ENCODE assay signal across 8 cellular contexts in the genomic region with DNA sequence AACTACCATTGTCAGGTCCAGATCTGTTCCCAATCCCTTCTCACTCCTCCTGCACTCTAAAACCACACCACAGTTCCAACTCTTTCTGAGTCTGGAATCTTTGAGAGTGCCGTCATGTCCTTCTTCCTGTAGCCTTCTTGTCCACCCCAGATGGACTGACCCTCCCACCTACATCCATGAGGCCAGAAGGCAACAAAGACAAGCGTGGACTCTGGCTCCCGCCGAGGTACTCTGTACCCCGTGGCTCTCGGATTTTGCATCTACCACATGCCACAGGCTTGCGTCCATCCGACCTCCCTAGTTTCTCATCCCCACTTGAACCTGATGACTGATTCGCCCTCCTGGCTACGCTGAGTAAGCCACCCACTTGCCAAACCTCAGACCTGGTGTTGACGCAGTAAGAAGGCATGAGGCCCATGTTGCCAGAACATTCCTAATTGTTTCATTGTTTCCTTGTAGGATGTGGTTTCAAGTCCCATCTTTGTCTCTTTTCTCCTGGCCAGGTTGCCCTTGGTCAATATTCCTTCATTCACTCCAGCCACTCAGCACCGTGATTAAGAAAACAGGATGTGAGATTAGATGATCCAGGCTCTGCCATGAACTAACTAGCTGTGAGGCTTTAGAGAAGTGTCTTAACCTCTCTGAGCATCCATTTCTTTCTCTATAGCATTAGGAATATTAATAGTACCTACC. TPM values are rescaled to one million over a fixed set of nuclear protein-coding genes. Genes with fewer than 3 reads are reported as not detected.
DNase-seq lines count a peak whose midpoint lies in the region; ATAC-seq, FAIRE-seq and TF ChIP-seq lines count a peak whose summit lies in the region.
"Had no signal": no experiment of that assay in that cellular context is flagged by ENCODE, and none has a peak within 500 bp of the region (broad histone marks: within the 10 kb centered on the region; RNA-seq: fewer than 3 reads in every experiment).

No MANE protein-coding gene starts in this region.

- no peaks in the 10 kb centered on the region for H3K36me3 ChIP-seq in HUES64 (ENCODE audit: insufficient read depth, low read length)
- H3K36me3 ChIP-seq in HepG2 (replicated peaks in 1 of 2; ENCODE audit: control insufficient read depth in 1 of 2, insufficient read depth in 2 of 2, low read length in 2 of 2) = peaks cover 0 to 3% of the 10 kb centered on the region in 2 experiments; a peak in 1 of 5 replicates
- no peaks in the 10 kb centered on the region for H3K36me3 ChIP-seq in thyroid gland

- TF ChIP-seq POLR2A in HepG2 (IDR thresholded peaks at IDR 0.05; ENCODE audit: insufficient read depth in 1 of 2, low read depth in 2 of 2, low read length in 2 of 2) (no peak), thyroid gland (IDR thresholded peaks at IDR 0.05) (no peak)

- WGBS in HUES64 = 94% methylated on average over 11 of the region's 12 CpGs
- WGBS in HepG2 (ENCODE audit: low lambda C conversion rate) = 86% methylated on average over 12 of the region's 12 CpGs
- 86 to 96% methylated on average over 12 of the region's 12 CpGs for WGBS in thyroid gland, 2 donors

- in situ Hi-C loops in astrocyte of the spinal cord (cut with HindIII; ENCODE audit: low sequenced_read_pairs) (no loop called here), HepG2 (cut with HindIII; ENCODE audit: extremely low pct_ligation_motif_present, low pct_unique_long_range_greater_than_20kb) (loop anchor here (5.0 kb wide), 1 partner anchor 35 kb away; no protein-coding TSS in a partner anchor)

- H3K79me2 ChIP-seq in HepG2 (ENCODE audit: insufficient read depth, low read length) = peaks cover 16% of the 10 kb centered on the region

- FAIRE-seq in HepG2 (lab: Jason Lieb, UNC) = no peak

- peak; percentile 100 for DNase-seq in astrocyte of the spinal cord (ENCODE audit: low read depth, low spot score)
- no peak for DNase-seq in HepG2 (ENCODE audit: low spot score)
- no peak for DNase-seq in thyroid gland
- DNase-seq in medulla oblongata (ENCODE audit: extremely low spot score) = no peak
- DNase-seq in NCI-H2029 treated with DMSO at 0.1 percent for 48 hours (lab: John Stamatoyannopoulos, UW) = no peak
- DNase-seq: naive B cell had no signal

- POLR2A ChIA-PET in HepG2 (lab: Yijun Ruan, JAX) = interaction anchor here (1.0 to 3.6 kb wide), 7 partner anchors 9 to 65 kb away, joined by 3 to 39 read pairs (median 8); no protein-coding TSS in a partner anchor

- no peak overlapping the region for H3K9ac ChIP-seq in HUES64 (ENCODE audit: low read depth, low read length)
- peak overlapping the region; percentile 32 for H3K9ac ChIP-seq in HepG2 (ENCODE audit: insufficient read depth, low read depth, low read length)

- H3K4me3 ChIP-seq in HUES64 (ENCODE audit: low read length) (no peak overlapping the region), astrocyte of the spinal cord (ENCODE audit: low read depth, low read length) (no peak overlapping the region), HepG2 (replicated peaks in 1 of 3; ENCODE audit: insufficient read depth in 1 of 3, low read depth in 2 of 3, low read length in 3 of 3) (no peak overlapping the region), thyroid gland (replicated peaks in 1 of 3) (no peak overlapping the region)

- intact Hi-C loops in HepG2 (cut with micrococcal nuclease; ENCODE audit: unreplicated experiment) (no loop called here), thyroid gland (cut with DNase I) (no loop called here)

- no peak for TF ChIP-seq RAD21 in HepG2 (CRISPR knock-in tag; IDR thresholded peaks at IDR 0.05)

- ATAC-seq in HepG2 = no peak
- no peak for ATAC-seq in GM19397 (IDR thresholded peaks at IDR 0.05; ENCODE audit: unreplicated experiment)

- peak overlapping the region; percentile 82; the same call in 1 of the 2 replicates for H3K27ac ChIP-seq in HUES64 (ENCODE audit: low read depth, low read length)
- peak overlapping the region; percentile 98 for H3K27ac ChIP-seq in HepG2 (ENCODE audit: extremely low read length, insufficient read depth, low read length)
- H3K27ac ChIP-seq in thyroid gland = peak overlapping the region; percentile 89 to 96 (median 95)

- TF ChIP-seq EP300 in HepG2 (IDR thresholded peaks at IDR 0.05; ENCODE audit: low read depth in 2 of 2, low read length in 2 of 2) = no peak
- TF ChIP-seq EP300 in HepG2 (CRISPR knock-in tag; IDR thresholded peaks at IDR 0.05; ENCODE audit: borderline replicate concordance) = 0 out of 2 replicates have a peak, but pooled peaks have one; percentile 14

- H4K20me1 ChIP-seq in HepG2 (ENCODE audit: insufficient read depth, low read length) = no peaks in the 10 kb centered on the region

- peak overlapping the region; percentile 91 for H2AFZ ChIP-seq in HepG2 (ENCODE audit: low read length)

- CTCF ChIA-PET in HepG2 (lab: Yijun Ruan, JAX; ENCODE audit: low intra/inter-chr PET ratio, low total read pairs) = no interaction called here

- 0 out of 2 replicates have a peak overlapping the region, but pooled peaks have one; percentile 30 for H3K4me2 ChIP-seq in HepG2 (ENCODE audit: low read depth, low read length)

- H3K9me3 ChIP-seq in HUES64 (ENCODE audit: insufficient read depth, low read depth, low read length) = peaks cover 11% of the 10 kb centered on the region
- no peaks in the 10 kb centered on the region for H3K9me3 ChIP-seq in HepG2 (ENCODE audit: low read length)
- H3K9me3 ChIP-seq in thyroid gland = no peaks in the 10 kb centered on the region

- TF ChIP-seq CTCF in astrocyte of the spinal cord (IDR thresholded peaks at IDR 0.05; ENCODE audit: low read depth, low read length) (no peak), HepG2 (CRISPR knock-in tag; IDR thresholded peaks at IDR 0.05) (no peak), thyroid gland (IDR thresholded peaks at IDR 0.05) (no peak)

- H3K4me1 ChIP-seq in HUES64 (ENCODE audit: insufficient read depth, low read length) (peaks cover 35% of the 10 kb centered on the region), HepG2 (ENCODE audit: insufficient read depth, low read length) (peaks cover 69% of the 10 kb centered on the region), thyroid gland (peaks cover 33 to 47% of the 10 kb centered on the region in 2 donors)

- H3K27me3 ChIP-seq in HUES64 (ENCODE audit: insufficient read depth, low read length) (no peaks in the 10 kb centered on the region), HepG2 (ENCODE audit: control insufficient read depth in 1 of 2, insufficient read depth in 2 of 2, low read length in 2 of 2) (no peaks in the 10 kb centered on the region), thyroid gland (no peaks in the 10 kb centered on the region)

- BruUV-seq in HepG2 (replicated peaks; lab: Mats Ljungman, UMichigan) = no TSS peak

TF ChIP-seq in HepG2, 621 proteins besides CTCF, POLR2A, EP300 and RAD21 (continues in another document):
- TF ChIP-seq, protein P1, sequence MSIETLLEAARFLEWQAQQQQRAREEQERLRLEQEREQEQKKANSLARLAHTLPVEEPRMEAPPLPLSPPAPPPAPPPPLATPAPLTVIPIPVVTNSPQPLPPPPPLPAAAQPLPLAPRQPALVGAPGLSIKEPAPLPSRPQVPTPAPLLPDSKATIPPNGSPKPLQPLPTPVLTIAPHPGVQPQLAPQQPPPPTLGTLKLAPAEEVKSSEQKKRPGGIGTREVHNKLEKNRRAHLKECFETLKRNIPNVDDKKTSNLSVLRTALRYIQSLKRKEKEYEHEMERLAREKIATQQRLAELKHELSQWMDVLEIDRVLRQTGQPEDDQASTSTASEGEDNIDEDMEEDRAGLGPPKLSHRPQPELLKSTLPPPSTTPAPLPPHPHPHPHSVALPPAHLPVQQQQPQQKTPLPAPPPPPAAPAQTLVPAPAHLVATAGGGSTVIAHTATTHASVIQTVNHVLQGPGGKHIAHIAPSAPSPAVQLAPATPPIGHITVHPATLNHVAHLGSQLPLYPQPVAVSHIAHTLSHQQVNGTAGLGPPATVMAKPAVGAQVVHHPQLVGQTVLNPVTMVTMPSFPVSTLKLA (IDR thresholded peaks at IDR 0.05) = no peak

RNA-seq across cellular contexts. Expression of a gene that starts 1.1 kb away (rescaled TPM):
- polyA plus RNA-seq in HUES64 (2013, experiment 1 of 2) = 13.8 TPM
- polyA plus RNA-seq in HUES64 (2013, experiment 2 of 2) = 16.9 TPM
- total RNA-seq in HepG2 (2016; rRNA removed; fragmentation: Illumina TruSeq; extraction: Trizol) = 51.7 and 77.9 TPM in 2 replicates
- 8.0 and 8.8 TPM in 2 replicates for total RNA-seq in HepG2 (2016; cell fraction: cytosol; rRNA removed; fragmentation: Illumina TruSeq; extraction: Trizol; ENCODE audit: low read depth)
- total RNA-seq in HepG2 (2016; cell fraction: insoluble cytoplasmic fraction; rRNA removed; fragmentation: Illumina TruSeq; extraction: Trizol) = 47.2 and 73.5 TPM in 2 replicates
- total RNA-seq in HepG2 (2016; cell fraction: membrane; rRNA removed; fragmentation: Illumina TruSeq; extraction: Trizol) = 24.0 and 25.0 TPM in 2 replicates
- 50.9 and 56.2 TPM in 2 replicates for total RNA-seq in HepG2 (2016; cell fraction: nucleus; rRNA removed; fragmentation: Illumina TruSeq; extraction: Trizol)
- 20.4 and 26.8 TPM in 2 replicates for polyA plus RNA-seq in HepG2 (2011; rRNA removed)
- 14.8 and 18.8 TPM in 2 replicates for polyA plus RNA-seq in HepG2 (2011; cell fraction: cytosol; rRNA removed)
- polyA plus RNA-seq in HepG2 (2011; cell fraction: nucleus; rRNA removed) = 26.0 and 30.5 TPM in 2 replicates
- 30.3 and 41.4 TPM in 2 replicates for polyA plus RNA-seq in HepG2 (2012)
- 0.80 and 1.00 TPM in 2 replicates for polyA plus RNA-seq in HepG2 (2016; cell fraction: cytosol; fragmentation: Illumina TruSeq; extraction: Trizol; ENCODE audit: low read depth)
- 32.5 and 33.4 TPM in 2 replicates for polyA plus RNA-seq in HepG2 (2016; cell fraction: insoluble cytoplasmic fraction; fragmentation: Illumina TruSeq; extraction: Trizol; ENCODE audit: low read depth)
- polyA plus RNA-seq in HepG2 (2016; cell fraction: membrane; fragmentation: Illumina TruSeq; extraction: Trizol; ENCODE audit: low read depth) = 2.7 and 3.4 TPM in 2 replicates
- 35.8 and 35.9 TPM in 2 replicates for polyA plus RNA-seq in HepG2 (2016; cell fraction: nucleus; fragmentation: Illumina TruSeq; extraction: Trizol; ENCODE audit: insufficient read depth, low read depth)
- polyA minus RNA-seq in HepG2 (2011; rRNA and poly(A)+ RNA removed; ENCODE audit: low replicate concordance) = 48.8 and 66.3 TPM in 2 replicates
- 52.1 and 52.3 TPM in 2 replicates for polyA minus RNA-seq in HepG2 (2011; cell fraction: cytosol; rRNA and poly(A)+ RNA removed)
- polyA minus RNA-seq in HepG2 (2011; cell fraction: nucleus; rRNA and poly(A)+ RNA removed) = 130 and 149 TPM in 2 replicates
- 100 to 1,000 TPM; 143 to 185 (median 165) TPM for total RNA-seq in thyroid gland
